11 cellular contexts compared by ENCODE assay signal in the genomic region with DNA sequence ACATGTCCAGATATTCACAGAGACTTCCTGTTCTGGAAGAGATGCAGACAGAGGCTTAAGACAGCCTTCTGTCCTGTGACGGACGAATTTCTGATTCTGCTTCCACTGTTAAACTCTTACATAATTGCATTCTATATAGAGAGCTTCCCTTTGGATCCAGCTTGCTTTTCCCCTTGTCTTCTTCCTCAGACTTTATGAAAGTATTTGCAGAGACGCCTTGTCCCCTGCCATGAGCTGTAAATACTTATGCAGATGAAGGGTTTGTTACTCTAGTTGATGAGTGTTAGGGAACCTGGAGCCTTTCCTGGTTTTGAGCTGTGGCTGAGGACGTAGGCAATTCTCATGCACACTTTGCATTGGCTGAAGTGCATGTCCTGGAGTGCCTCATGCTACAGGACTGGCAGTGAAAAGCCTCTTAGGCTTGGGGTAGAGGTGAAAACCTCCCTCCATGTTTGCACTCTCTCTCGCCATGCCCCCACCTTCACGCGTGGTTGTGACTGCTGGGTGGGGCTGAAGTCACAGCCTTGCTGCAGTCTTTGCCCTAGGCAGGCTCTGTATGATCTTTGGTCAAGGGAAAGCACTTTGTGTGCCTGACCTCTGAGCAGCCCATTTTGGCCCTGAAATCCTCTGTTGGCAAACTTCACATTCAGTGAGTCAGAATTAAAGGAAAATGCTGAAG.
DNase-seq lines count a peak whose midpoint lies in the region; ATAC-seq, FAIRE-seq and TF ChIP-seq lines count a peak whose summit lies in the region.
"Had no signal": no experiment of that assay in that cellular context is flagged by ENCODE, and none has a peak within 500 bp of the region (broad histone marks: within the 10 kb centered on the region; RNA-seq: fewer than 3 reads in every experiment).

No MANE protein-coding gene starts in this region.

- H3K27ac Mint-ChIP-seq in CD8-positive, alpha-beta memory T cell = no peak overlapping the region
- H3K27ac Mint-ChIP-seq: B cell had no signal

- no peak for TF ChIP-seq POLR2A in body of pancreas (IDR thresholded peaks at IDR 0.05)

- intact Hi-C loops in body of pancreas (cut with DNase I) (no loop called here), posterior cingulate gyrus (cut with DNase I) (no loop called here)

- ATAC-seq in body of pancreas = peak; percentile 72

- peak overlapping the region; percentile 60 for H3K4me2 ChIP-seq in hepatocyte

- H3K27me3 Mint-ChIP-seq in CD8-positive, alpha-beta memory T cell = no peaks in the 10 kb centered on the region
- H3K27me3 Mint-ChIP-seq: B cell had no signal

- H3K4me1 Mint-ChIP-seq in CD8-positive, alpha-beta memory T cell = no peaks in the 10 kb centered on the region
- H3K4me1 Mint-ChIP-seq: B cell had no signal

- H3K4me3 Mint-ChIP-seq in CD8-positive, alpha-beta memory T cell = no peak overlapping the region
- H3K4me3 Mint-ChIP-seq: B cell had no signal

- H3K79me2 ChIP-seq in hepatocyte = peaks cover 29% of the 10 kb centered on the region

- 55 to 67% methylated on average over 7 of the region's 7 CpGs for WGBS in body of pancreas, 2 donors
- WGBS in hepatocyte (ENCODE audit: low lambda C conversion rate, missing lambda C conversion rate) = 47% methylated on average over 7 of the region's 7 CpGs

- TF ChIP-seq CTCF in body of pancreas (IDR thresholded peaks at IDR 0.05) (no peak), hepatocyte (IDR thresholded peaks at IDR 0.05; ENCODE audit: poor library complexity) (no peak)

- no peak overlapping the region for H2AFZ ChIP-seq in hepatocyte

- H3K9me3 Mint-ChIP-seq in CD8-positive, alpha-beta memory T cell = peaks cover 0 to 4% (median 0%) of the 10 kb centered on the region in 5 donors

- H3K9me3 ChIP-seq in body of pancreas = no peaks in the 10 kb centered on the region
- no peaks in the 10 kb centered on the region for H3K9me3 ChIP-seq in hepatocyte (ENCODE audit: low read depth)
- no peaks in the 10 kb centered on the region for H3K9me3 ChIP-seq in CD8-positive, alpha-beta memory T cell (ENCODE audit: low read length)

- CTCF ChIA-PET in CD8-positive, alpha-beta memory T cell (lab: Charles Lee) = no interaction called here

- H3K4me1 ChIP-seq in body of pancreas (peaks cover 25% of the 10 kb centered on the region), hepatocyte (ENCODE audit: insufficient read depth) (peaks cover 18% of the 10 kb centered on the region)
- H3K4me1 ChIP-seq in CD8-positive, alpha-beta memory T cell (ENCODE audit: insufficient read depth, low read length) = no peaks in the 10 kb centered on the region

- H3K4me3 ChIP-seq in body of pancreas (no peak overlapping the region), hepatocyte (no peak overlapping the region)
- no peak overlapping the region for H3K4me3 ChIP-seq in CD8-positive, alpha-beta memory T cell (ENCODE audit: low read length)

- POLR2A ChIA-PET in CD8-positive, alpha-beta memory T cell (lab: Charles Lee) = no interaction called here

- H3K27me3 ChIP-seq in body of pancreas (no peaks in the 10 kb centered on the region), hepatocyte (no peaks in the 10 kb centered on the region)
- H3K27me3 ChIP-seq in CD8-positive, alpha-beta memory T cell (ENCODE audit: insufficient read depth, low read length, poor library complexity, severe bottlenecking) = no peaks in the 10 kb centered on the region

- H3K36me3 ChIP-seq in body of pancreas (replicated peaks in 1 of 2; ENCODE audit: insufficient read depth in 1 of 2, low read depth in 2 of 2) (no peaks in the 10 kb centered on the region), hepatocyte (replicated peaks; ENCODE audit: insufficient read depth, low read depth) (no peaks in the 10 kb centered on the region)
- no peaks in the 10 kb centered on the region for H3K36me3 ChIP-seq in CD8-positive, alpha-beta memory T cell (ENCODE audit: insufficient read depth, low read length)

- H4K20me1 ChIP-seq in hepatocyte (ENCODE audit: insufficient read depth, poor library complexity, severe bottlenecking) = no peaks in the 10 kb centered on the region

- peak overlapping the region in 3 of 4 donors; percentile 58 to 69 (median 69) for H3K27ac ChIP-seq in body of pancreas
- peak overlapping the region; percentile 18 for H3K27ac ChIP-seq in hepatocyte
- no peak overlapping the region for H3K27ac ChIP-seq in CD8-positive, alpha-beta memory T cell (ENCODE audit: low read depth, low read length)

- DNase-seq in ELF-1 (ENCODE audit: low read depth, low spot score) (peak; percentile 65), body of pancreas (peak in 3 of 4 donors; percentile 17 to 61 (median 40)), hepatocyte (ENCODE audit: low spot score) (peak; percentile 24), posterior cingulate gyrus (peak in 6 of 10 donors; percentile 10 to 83 (median 29)), HTR-8/SVneo (ENCODE audit: insufficient read length, low spot score) (no peak), GF-D8 (lab: John Stamatoyannopoulos, UW) (no peak), globus pallidus (ENCODE audit: low spot score) (no peak)
- no peak for DNase-seq in CD8-positive, alpha-beta memory T cell
- DNase-seq: activated CD8-positive, alpha-beta memory T cell treated with anti-CD3 and anti-CD28 coated beads for 24 hours had no signal

- no peak for FAIRE-seq in HTR-8/SVneo (lab: Jason Lieb, UNC)
- FAIRE-seq: RCC 7860 had no signal

- no peaks in the 10 kb centered on the region for H3K9me2 ChIP-seq in hepatocyte (replicated peaks; ENCODE audit: insufficient read depth)

- H3K36me3 Mint-ChIP-seq in CD8-positive, alpha-beta memory T cell = no peaks in the 10 kb centered on the region

Comparison
In these comparisons a context has a peak if more than half of its experiments do, and no peak if none do; other contexts are left out.
1. DNase-seq: peak in ELF-1 (single experiment), body of pancreas (3 of 4), hepatocyte (single experiment) and posterior cingulate gyrus (6 of 10); none in HTR-8/SVneo (single experiment), GF-D8 (single experiment), CD8-positive, alpha-beta memory T cell (0 of 5) and globus pallidus (single experiment).